ENCODE assay signal across 1 cellular context in the genomic region with DNA sequence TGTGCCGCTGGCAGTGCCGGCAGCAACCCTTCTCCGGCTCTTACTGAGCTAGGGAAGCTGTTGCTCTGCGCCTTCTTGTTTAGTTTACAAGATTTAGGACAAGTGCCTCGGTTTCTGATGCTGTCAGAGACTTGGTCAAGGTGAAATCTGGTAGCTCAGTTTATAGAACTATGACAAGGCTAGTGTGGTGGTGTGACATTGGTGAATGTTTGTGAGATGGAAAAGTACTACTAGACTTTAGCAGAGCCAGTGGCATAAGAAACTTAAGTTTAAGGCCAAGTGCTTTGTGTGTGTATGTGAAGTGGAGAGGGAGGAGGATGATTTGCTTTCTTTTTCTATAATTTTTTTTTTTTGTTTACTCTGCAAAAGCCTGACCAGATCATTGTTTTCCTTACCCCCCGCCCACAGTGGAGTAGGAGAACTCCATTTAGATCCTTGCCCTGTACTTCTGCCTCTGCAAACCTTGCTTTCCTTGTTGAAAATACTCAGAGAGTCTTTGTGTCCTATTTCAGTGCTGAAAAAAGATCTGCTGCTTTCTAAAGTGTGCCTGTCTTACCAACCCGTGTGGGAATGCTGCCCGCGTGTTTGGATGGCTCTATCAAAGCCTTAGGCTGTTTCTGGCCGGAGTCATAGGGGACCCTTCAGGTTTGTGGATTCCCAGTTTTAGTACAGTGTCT.
TF ChIP-seq lines count a peak whose summit lies in the region.

No MANE protein-coding gene starts in this region.

TF ChIP-seq in HEK293, 187 proteins besides CTCF, POLR2A, EP300 and RAD21 (continued from another document):
- TF ChIP-seq ZNF26 (tag by site-specific recombination; IDR thresholded peaks at IDR 0.05) (no peak), PRDM1 (tag by site-specific recombination; IDR thresholded peaks at IDR 0.05) (peak; percentile 46; the same call in 1 of the 2 replicates), ZNF24 (tag by site-specific recombination; IDR thresholded peaks at IDR 0.05) (no peak), SP7 (tag by site-specific recombination; IDR thresholded peaks at IDR 0.05) (no peak), ZNF391 (tag by site-specific recombination; IDR thresholded peaks at IDR 0.05; ENCODE audit: borderline replicate concordance, low read depth) (no peak), ZNF610 (tag by site-specific recombination; IDR thresholded peaks at IDR 0.05; ENCODE audit: borderline replicate concordance) (no peak), ZNF600 (tag by site-specific recombination; IDR thresholded peaks at IDR 0.05) (peak; percentile 69), BCL11B (tag by site-specific recombination; IDR thresholded peaks at IDR 0.05; ENCODE audit: low read depth) (no peak), KLF7 (tag by site-specific recombination; IDR thresholded peaks at IDR 0.05; ENCODE audit: borderline replicate concordance) (no peak), ZNF155 (tag by site-specific recombination; IDR thresholded peaks at IDR 0.05) (no peak), ZNF292 (tag by site-specific recombination; IDR thresholded peaks at IDR 0.05; ENCODE audit: borderline replicate concordance, low read depth) (no peak), ZNF776 (tag by site-specific recombination; IDR thresholded peaks at IDR 0.05; ENCODE audit: borderline replicate concordance) (no peak), ZNF560 (tag by site-specific recombination; IDR thresholded peaks at IDR 0.05; ENCODE audit: borderline replicate concordance) (no peak), PATZ1 (tag by site-specific recombination; IDR thresholded peaks at IDR 0.05) (no peak), GLIS1 (tag by site-specific recombination; IDR thresholded peaks at IDR 0.05) (peak; percentile 98), ZNF335 (tag by site-specific recombination; conservative IDR thresholded peaks at IDR 0.05) (no peak), ZNF148 (tag by site-specific recombination; IDR thresholded peaks at IDR 0.05; ENCODE audit: borderline replicate concordance) (no peak), ZBTB6 (tag by site-specific recombination; IDR thresholded peaks at IDR 0.05) (no peak), OVOL3 (tag by site-specific recombination; IDR thresholded peaks at IDR 0.05) (no peak), EGR2 (tag by site-specific recombination; IDR thresholded peaks at IDR 0.05; ENCODE audit: low read depth) (peak; percentile 70), ZNF394 (tag by site-specific recombination; IDR thresholded peaks at IDR 0.05; ENCODE audit: borderline replicate concordance) (no peak), ZNF777 (tag by site-specific recombination; IDR thresholded peaks at IDR 0.05; ENCODE audit: borderline replicate concordance) (no peak), ZNF341 (tag by site-specific recombination; IDR thresholded peaks at IDR 0.05; ENCODE audit: low read depth) (no peak)
- TF ChIP-seq, protein P1, sequence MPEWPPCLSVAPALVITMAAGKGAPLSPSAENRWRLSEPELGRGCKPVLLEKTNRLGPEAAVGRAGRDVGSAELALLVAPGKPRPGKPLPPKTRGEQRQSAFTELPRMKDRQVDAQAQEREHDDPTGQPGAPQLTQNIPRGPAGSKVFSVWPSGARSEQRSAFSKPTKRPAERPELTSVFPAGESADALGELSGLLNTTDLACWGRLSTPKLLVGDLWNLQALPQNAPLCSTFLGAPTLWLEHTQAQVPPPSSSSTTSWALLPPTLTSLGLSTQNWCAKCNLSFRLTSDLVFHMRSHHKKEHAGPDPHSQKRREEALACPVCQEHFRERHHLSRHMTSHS (tag by site-specific recombination; IDR thresholded peaks at IDR 0.05), result no peak
- TF ChIP-seq, protein P2, sequence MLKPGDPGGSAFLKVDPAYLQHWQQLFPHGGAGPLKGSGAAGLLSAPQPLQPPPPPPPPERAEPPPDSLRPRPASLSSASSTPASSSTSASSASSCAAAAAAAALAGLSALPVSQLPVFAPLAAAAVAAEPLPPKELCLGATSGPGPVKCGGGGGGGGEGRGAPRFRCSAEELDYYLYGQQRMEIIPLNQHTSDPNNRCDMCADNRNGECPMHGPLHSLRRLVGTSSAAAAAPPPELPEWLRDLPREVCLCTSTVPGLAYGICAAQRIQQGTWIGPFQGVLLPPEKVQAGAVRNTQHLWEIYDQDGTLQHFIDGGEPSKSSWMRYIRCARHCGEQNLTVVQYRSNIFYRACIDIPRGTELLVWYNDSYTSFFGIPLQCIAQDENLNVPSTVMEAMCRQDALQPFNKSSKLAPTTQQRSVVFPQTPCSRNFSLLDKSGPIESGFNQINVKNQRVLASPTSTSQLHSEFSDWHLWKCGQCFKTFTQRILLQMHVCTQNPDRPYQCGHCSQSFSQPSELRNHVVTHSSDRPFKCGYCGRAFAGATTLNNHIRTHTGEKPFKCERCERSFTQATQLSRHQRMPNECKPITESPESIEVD (tag by site-specific recombination; IDR thresholded peaks at IDR 0.05), result no peak; the same call in 1 of the 2 replicates
TF ChIP-seq in HEK293: peak in this region for 5.
